ENCODE assay signal across 1 cellular context in genomic region chr2:16331761-16332160, GRCh38.
TF ChIP-seq lines count a peak whose summit lies in the region.

No MANE protein-coding gene starts in this region.

TF ChIP-seq in H1, 55 proteins besides CTCF, POLR2A, EP300 and RAD21:
- TF ChIP-seq FOSL1 (IDR thresholded peaks at IDR 0.05; ENCODE audit: insufficient read depth, low read depth, low read length) (no peak), GTF2F1 (IDR thresholded peaks at IDR 0.05; ENCODE audit: borderline replicate concordance, low read depth, low read length) (no peak), TEAD4 (IDR thresholded peaks at IDR 0.05; ENCODE audit: low read depth, low read length) (peak; percentile 21; the same call in 1 of the 2 replicates)
